Comparison of ENCODE assay signal across 8 cellular contexts in the genomic region with DNA sequence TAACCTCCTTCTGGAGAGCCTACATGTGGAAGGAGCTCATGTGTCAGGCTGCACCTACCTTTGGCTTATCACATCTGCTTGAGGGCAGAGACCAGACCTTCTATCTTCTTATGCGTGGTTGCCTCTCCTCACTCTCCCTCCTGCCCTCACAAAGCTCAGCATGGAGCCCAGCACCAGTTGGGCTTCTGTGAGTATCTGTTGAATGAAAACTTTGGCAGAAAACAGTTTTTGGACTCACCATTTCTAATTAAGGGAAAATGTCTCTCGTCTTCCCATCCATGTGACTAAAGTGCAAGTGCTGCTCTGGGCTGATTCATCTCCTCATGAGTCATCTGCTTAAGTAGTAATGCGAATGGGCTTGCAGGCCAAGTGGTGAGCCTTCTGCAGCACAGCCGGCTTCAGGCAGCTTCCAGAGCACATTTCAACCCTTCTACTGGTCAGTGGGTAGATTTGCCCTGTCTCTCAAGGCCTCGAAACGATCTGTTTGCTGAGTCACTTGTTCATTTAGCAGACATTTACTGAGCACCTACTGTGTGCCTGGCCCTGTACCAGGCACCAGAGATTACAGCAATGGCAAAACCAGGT.
DNase-seq lines count a peak whose midpoint lies in the region; ATAC-seq and TF ChIP-seq lines count a peak whose summit lies in the region.

No MANE protein-coding gene starts in this region.

- H3K4me3 Mint-ChIP-seq in activated naive CD4-positive, alpha-beta T cell treated with anti-CD3 and anti-CD28 coated beads, Interleukin-2, amount 50 U/mL, for 24 hours: no peak overlapping the region
- H3K4me3 Mint-ChIP-seq in type B pancreatic cell: no peak overlapping the region

- ATAC-seq in heart right ventricle (peak in 5 of 8 donors; percentile 36 to 85 (median 57)), GM19452 (IDR thresholded peaks at IDR 0.05; ENCODE audit: unreplicated experiment) (no peak)

- peaks cover 29% of the 10 kb centered on the region for H3K4me1 ChIP-seq in SJSA1 (replicated peaks)
- peaks cover 0 to 41% (median 30%) of the 10 kb centered on the region in 9 donors for H3K4me1 ChIP-seq in heart right ventricle

- H3K27me3 Mint-ChIP-seq in activated naive CD4-positive, alpha-beta T cell treated with anti-CD3 and anti-CD28 coated beads, Interleukin-2, amount 50 U/mL, for 24 hours: no peaks in the 10 kb centered on the region
- H3K27me3 Mint-ChIP-seq in type B pancreatic cell: no peaks in the 10 kb centered on the region

- H3K36me3 ChIP-seq in SJSA1 (no peaks in the 10 kb centered on the region), heart right ventricle (no peaks in the 10 kb centered on the region)

- no peaks in the 10 kb centered on the region for H3K9me3 Mint-ChIP-seq in activated naive CD4-positive, alpha-beta T cell treated with anti-CD3 and anti-CD28 coated beads, Interleukin-2, amount 50 U/mL, for 24 hours
- H3K9me3 Mint-ChIP-seq in type B pancreatic cell: no peaks in the 10 kb centered on the region

- H3K9me3 ChIP-seq in SJSA1 (replicated peaks) (no peaks in the 10 kb centered on the region), heart right ventricle (no peaks in the 10 kb centered on the region)

- no peak for DNase-seq in activated naive CD4-positive, alpha-beta T cell treated with Interleukin-2 at 50 U/mL for 16 hours
- peak; percentile 68 to 81 for DNase-seq in SJSA1 (ENCODE audit: low read depth in 1 of 2, low spot score in 2 of 2)
- DNase-seq in heart right ventricle: peak in 1 of 2 donors; percentile 32
- peak; percentile 11 for DNase-seq in type B pancreatic cell (ENCODE audit: extremely low spot score, unreplicated experiment)
- no peak for DNase-seq in NCI-H1694 treated with DMSO at 0.1 percent for 48 hours (lab: John Stamatoyannopoulos, UW)
- DNase-seq in stimulated activated naive CD4-positive, alpha-beta T cell treated with Interleukin-2 at 50 U/mL for 16 hours (lab: John Stamatoyannopoulos, UW): no peak

- H3K27me3 ChIP-seq in SJSA1 (replicated peaks) (no peaks in the 10 kb centered on the region), heart right ventricle (no peaks in the 10 kb centered on the region)

- no peak overlapping the region for H3K4me3 ChIP-seq in SJSA1
- no peak overlapping the region for H3K4me3 ChIP-seq in heart right ventricle

- H3K27ac ChIP-seq in SJSA1 (peak overlapping the region; percentile 34), heart right ventricle (peak overlapping the region in 1 of 10 donors; percentile 57)

- no peak for TF ChIP-seq CTCF in heart right ventricle (IDR thresholded peaks at IDR 0.05)
- no peak for TF ChIP-seq CTCF in type B pancreatic cell (conservative IDR thresholded peaks at IDR 0.05)

- no peaks in the 10 kb centered on the region for H3K36me3 Mint-ChIP-seq in activated naive CD4-positive, alpha-beta T cell treated with anti-CD3 and anti-CD28 coated beads, Interleukin-2, amount 50 U/mL, for 24 hours
- no peaks in the 10 kb centered on the region for H3K36me3 Mint-ChIP-seq in type B pancreatic cell

- peak overlapping the region; percentile 65 for H3K27ac Mint-ChIP-seq in activated naive CD4-positive, alpha-beta T cell treated with anti-CD3 and anti-CD28 coated beads, Interleukin-2, amount 50 U/mL, for 24 hours
- H3K27ac Mint-ChIP-seq in type B pancreatic cell: no peak overlapping the region

- peaks cover 8% of the 10 kb centered on the region for H3K4me1 Mint-ChIP-seq in activated naive CD4-positive, alpha-beta T cell treated with anti-CD3 and anti-CD28 coated beads, Interleukin-2, amount 50 U/mL, for 24 hours
- H3K4me1 Mint-ChIP-seq in type B pancreatic cell (ENCODE audit: unreplicated experiment): peaks cover 5% of the 10 kb centered on the region

- WGBS in heart right ventricle, 2 donors: 64 to 76% methylated on average over 6 of the region's 6 CpGs

- intact Hi-C loops in heart right ventricle (cut with DNase I): loop anchor here in 3 of 10 donors (10.0 kb wide), 2 partner anchors 98 to 108 kb away; a partner anchor contains a TSS

Comparison
In these comparisons a context has a peak if more than half of its experiments do, and no peak if none do; other contexts are left out.
1. DNase-seq: peak in SJSA1 (2 of 2) and type B pancreatic cell (single experiment); none in activated naive CD4-positive, alpha-beta T cell treated with Interleukin-2 at 50 U/mL for 16 hours (single experiment), NCI-H1694 treated with DMSO at 0.1 percent for 48 hours (single experiment) and stimulated activated naive CD4-positive, alpha-beta T cell treated with Interleukin-2 at 50 U/mL for 16 hours (single experiment).